4 cellular contexts compared by ENCODE assay signal in the genomic region with DNA sequence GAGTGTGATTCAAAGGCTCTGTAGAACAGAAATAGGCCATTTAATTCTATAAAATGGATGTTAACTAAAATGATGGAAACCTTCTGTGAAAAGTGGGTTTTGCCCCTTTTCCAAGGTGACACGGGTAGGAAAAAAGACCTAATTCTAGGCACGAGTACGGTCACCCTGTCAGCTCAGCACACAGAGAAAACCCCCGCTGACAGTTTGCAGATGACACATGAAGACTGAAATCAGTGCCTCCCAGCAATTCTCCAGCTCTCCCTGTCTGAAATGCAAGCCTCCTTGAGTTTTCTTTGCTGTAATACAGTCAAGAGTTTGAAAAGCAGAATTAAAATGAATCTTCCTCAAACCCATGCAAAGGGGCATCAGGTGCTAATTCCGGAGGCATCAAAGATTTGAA.
"Had no signal": no experiment of that assay in that cellular context is flagged by ENCODE, and none has a peak within 500 bp of the region (broad histone marks: within the 10 kb centered on the region; RNA-seq: fewer than 3 reads in every experiment).

No MANE protein-coding gene starts in this region.

- H3K4me2 ChIP-seq: GM23338 had no signal

- H2AFZ ChIP-seq: GM23338 had no signal

- DNase-seq: H9, HCEC 1CT, IMR-90 had no signal

- H3K4me3 ChIP-seq: GM23338 had no signal
